Comparison of ENCODE assay signal across 8 cellular contexts in the genomic region with DNA sequence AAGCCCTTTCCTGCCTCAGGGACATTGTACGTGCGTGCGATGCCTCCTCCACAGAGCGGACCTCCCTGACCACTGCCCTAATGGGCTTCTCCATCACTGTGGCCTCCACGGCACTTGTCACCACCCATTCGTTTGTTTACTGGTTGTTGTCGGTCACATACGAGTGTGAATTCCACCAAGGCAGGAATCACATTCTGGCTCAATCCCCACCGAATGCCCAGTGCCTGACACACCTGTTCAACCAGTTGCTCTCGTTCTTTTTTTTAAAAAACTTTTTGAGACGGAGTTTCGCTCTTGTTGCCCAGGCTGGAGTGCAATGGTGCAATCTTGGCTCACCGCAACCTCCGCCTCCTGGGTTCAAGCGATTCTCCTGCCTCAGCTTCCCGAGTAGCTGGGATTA. TPM values are rescaled to one million over a fixed set of nuclear protein-coding genes. Genes with fewer than 3 reads are reported as not detected.
DNase-seq lines count a peak whose midpoint lies in the region; ATAC-seq and TF ChIP-seq lines count a peak whose summit lies in the region.
"Not testable (repeated sequence)": the region's sequence is repeated elsewhere in the genome, so short reads cannot be mapped to it uniquely, and the experiment has no call there.

No MANE protein-coding gene starts in this region.

- ATAC-seq in CD4-positive, alpha-beta T cell (ENCODE audit: poor library complexity); activated CD4-positive, alpha-beta T cell treated with anti-CD3 and anti-CD28 coated beads for 36 hours; activated T-helper 17 cell treated with anti-CD3 and anti-CD28 coated beads, Interleukin-2, amount 50 U/mL, for 72 hours (replicated peaks): not testable (repeated sequence)

- not testable (repeated sequence) for H3K36me3 Mint-ChIP-seq in CD4-positive, alpha-beta T cell (ENCODE audit: low read depth); HFFc6 (ENCODE audit: low read depth); activated CD4-positive, alpha-beta T cell treated with anti-CD3 and anti-CD28 coated beads for 36 hours (ENCODE audit: low read depth); activated T-helper 17 cell treated with anti-CD3 and anti-CD28 coated beads, Interleukin-2, amount 50 U/mL, for 72 hours (ENCODE audit: low read depth); nephron (ENCODE audit: low read depth); stimulated activated naive CD8-positive, alpha-beta T cell treated with anti-CD3 and anti-CD28 coated beads, Interleukin-15, Interleukin-2, amounts not matched to agents 100 ng/mL and 50 ng/mL, for 24 hours (ENCODE audit: low read depth)
- peaks cover 75% of the 10 kb centered on the region for H3K36me3 Mint-ChIP-seq in MCF 10A (ENCODE audit: insufficient read depth, unreplicated experiment)

- TF ChIP-seq CTCF in CD4-positive, alpha-beta T cell (IDR thresholded peaks at IDR 0.05); HFFc6 (IDR thresholded peaks at IDR 0.05); MCF 10A (IDR thresholded peaks at IDR 0.05; ENCODE audit: unreplicated experiment); esophagus squamous epithelium (IDR thresholded peaks at IDR 0.05); nephron (IDR thresholded peaks at IDR 0.05; ENCODE audit: unreplicated experiment in 3 of 3): not testable (repeated sequence)

- not testable (repeated sequence) for H3K9me3 Mint-ChIP-seq in CD4-positive, alpha-beta T cell; HFFc6; activated CD4-positive, alpha-beta T cell treated with anti-CD3 and anti-CD28 coated beads for 36 hours (ENCODE audit: low read depth); activated T-helper 17 cell treated with anti-CD3 and anti-CD28 coated beads, Interleukin-2, amount 50 U/mL, for 72 hours; MCF 10A (ENCODE audit: unreplicated experiment); nephron; stimulated activated naive CD8-positive, alpha-beta T cell treated with anti-CD3 and anti-CD28 coated beads, Interleukin-15, Interleukin-2, amounts not matched to agents 100 ng/mL and 50 ng/mL, for 24 hours

- POLR2A ChIA-PET in CD4-positive, alpha-beta T cell (lab: Charles Lee): interaction anchor here (0.7 to 2.2 kb wide), 4 partner anchors 11 to 116 kb away, joined by 3 to 8 read pairs (median 3); a partner anchor contains a TSS
- POLR2A ChIA-PET in activated CD4-positive, alpha-beta T cell treated with anti-CD3 and anti-CD28 coated beads for 36 hours (lab: Charles Lee): not testable (repeated sequence)
- POLR2A ChIA-PET in MCF 10A (lab: Yijun Ruan, JAX): interaction anchor here (1.1 to 4.1 kb wide), 5 partner anchors 10 to 29 kb away, joined by 3 to 32 read pairs (median 17); a partner anchor contains a TSS

- not testable (repeated sequence) for H3K9me3 ChIP-seq in CD4-positive, alpha-beta T cell (ENCODE audit: control insufficient read depth, low read length); esophagus squamous epithelium

- BruUV-seq in MCF 10A (replicated peaks; lab: Mats Ljungman, UMichigan): not testable (repeated sequence)

- WGBS in esophagus squamous epithelium, 2 donors: 45 to 70% methylated on average over 16 of the region's 16 CpGs

- H3K4me1 Mint-ChIP-seq in CD4-positive, alpha-beta T cell (ENCODE audit: low read depth): peaks cover 22% of the 10 kb centered on the region
- H3K4me1 Mint-ChIP-seq in HFFc6 (ENCODE audit: low read depth) (peaks cover 11% of the 10 kb centered on the region; the same call in 1 of the 2 replicates), MCF 10A (ENCODE audit: insufficient read depth, unreplicated experiment) (peaks cover 10% of the 10 kb centered on the region), nephron (peaks cover 10% of the 10 kb centered on the region)
- H3K4me1 Mint-ChIP-seq in activated CD4-positive, alpha-beta T cell treated with anti-CD3 and anti-CD28 coated beads for 36 hours: peaks cover 25% of the 10 kb centered on the region
- not testable (repeated sequence) for H3K4me1 Mint-ChIP-seq in activated T-helper 17 cell treated with anti-CD3 and anti-CD28 coated beads, Interleukin-2, amount 50 U/mL, for 72 hours
- H3K4me1 Mint-ChIP-seq in stimulated activated naive CD8-positive, alpha-beta T cell treated with anti-CD3 and anti-CD28 coated beads, Interleukin-15, Interleukin-2, amounts not matched to agents 100 ng/mL and 50 ng/mL, for 24 hours (ENCODE audit: low read depth): peaks cover 30% of the 10 kb centered on the region

- CTCF ChIA-PET in CD4-positive, alpha-beta T cell (lab: Charles Lee); activated CD4-positive, alpha-beta T cell treated with anti-CD3 and anti-CD28 coated beads for 36 hours (lab: Charles Lee): not testable (repeated sequence)
- CTCF ChIA-PET in MCF 10A (lab: Yijun Ruan, JAX): interaction anchor here (0.6 kb wide), 1 partner anchor 306 kb away, joined by 3 read pairs; no protein-coding TSS in a partner anchor

- not testable (repeated sequence) for DNase-seq in CD4-positive, alpha-beta T cell; HFFc6; activated CD4-positive, alpha-beta T cell treated with anti-CD3 and anti-CD28 coated beads for 36 hours; MCF 10A (ENCODE audit: unreplicated experiment); esophagus squamous epithelium (lab: John Stamatoyannopoulos, UW)

- H3K27me3 Mint-ChIP-seq in CD4-positive, alpha-beta T cell; activated CD4-positive, alpha-beta T cell treated with anti-CD3 and anti-CD28 coated beads for 36 hours; activated T-helper 17 cell treated with anti-CD3 and anti-CD28 coated beads, Interleukin-2, amount 50 U/mL, for 72 hours; MCF 10A (ENCODE audit: insufficient read depth, unreplicated experiment); stimulated activated naive CD8-positive, alpha-beta T cell treated with anti-CD3 and anti-CD28 coated beads, Interleukin-15, Interleukin-2, amounts not matched to agents 100 ng/mL and 50 ng/mL, for 24 hours: not testable (repeated sequence)
- H3K27me3 Mint-ChIP-seq in HFFc6 (ENCODE audit: insufficient read depth): peaks cover 23% of the 10 kb centered on the region
- H3K27me3 Mint-ChIP-seq in nephron (ENCODE audit: low read depth): peaks cover 54% of the 10 kb centered on the region

- intact Hi-C loops in CD4-positive, alpha-beta T cell (cut with DNase I, micrococcal nuclease): loop anchor here in 1 of 2 experiments (10.0 kb wide), 2 partner anchors 724 to 1274 kb away; a partner anchor contains a TSS
- intact Hi-C loops in activated CD4-positive, alpha-beta T cell treated with anti-CD3 and anti-CD28 coated beads for 36 hours (cut with DNase I, micrococcal nuclease); MCF 10A (cut with micrococcal nuclease); esophagus squamous epithelium (cut with DNase I): not testable (repeated sequence)

- H3K27ac ChIP-seq in CD4-positive, alpha-beta T cell (ENCODE audit: low read depth, low read length): not testable (repeated sequence)
- H3K27ac ChIP-seq in esophagus squamous epithelium: peak overlapping the region in 3 of 4 donors; percentile 81 to 90 (median 87)

- H3K4me3 ChIP-seq in esophagus squamous epithelium: not testable (repeated sequence)

- not testable (repeated sequence) for H3K27ac Mint-ChIP-seq in CD4-positive, alpha-beta T cell; HFFc6; MCF 10A (ENCODE audit: low read depth, unreplicated experiment)
- H3K27ac Mint-ChIP-seq in activated CD4-positive, alpha-beta T cell treated with anti-CD3 and anti-CD28 coated beads for 36 hours: peak overlapping the region; percentile 58
- peak overlapping the region; percentile 87 for H3K27ac Mint-ChIP-seq in activated T-helper 17 cell treated with anti-CD3 and anti-CD28 coated beads, Interleukin-2, amount 50 U/mL, for 72 hours
- H3K27ac Mint-ChIP-seq in nephron: peak overlapping the region in 2 of 3 experiments; percentile 13 to 16
- H3K27ac Mint-ChIP-seq in stimulated activated naive CD8-positive, alpha-beta T cell treated with anti-CD3 and anti-CD28 coated beads, Interleukin-15, Interleukin-2, amounts not matched to agents 100 ng/mL and 50 ng/mL, for 24 hours: peak overlapping the region; percentile 21

- not testable (repeated sequence) for TF ChIP-seq POLR2A in esophagus squamous epithelium (IDR thresholded peaks at IDR 0.05)

- peaks cover 38 to 90% (median 54%) of the 10 kb centered on the region in 3 donors for H3K4me1 ChIP-seq in esophagus squamous epithelium

- H3K4me3 Mint-ChIP-seq in CD4-positive, alpha-beta T cell: peak overlapping the region; percentile 96
- H3K4me3 Mint-ChIP-seq in HFFc6 (peak overlapping the region; percentile 69; the same call in 1 of the 2 replicates), MCF 10A (ENCODE audit: unreplicated experiment) (peak overlapping the region; percentile 87), nephron (peak overlapping the region; percentile 94 to 97 (median 94))
- H3K4me3 Mint-ChIP-seq in activated CD4-positive, alpha-beta T cell treated with anti-CD3 and anti-CD28 coated beads for 36 hours: peak overlapping the region; percentile 85
- H3K4me3 Mint-ChIP-seq in activated T-helper 17 cell treated with anti-CD3 and anti-CD28 coated beads, Interleukin-2, amount 50 U/mL, for 72 hours: peak overlapping the region; percentile 82
- H3K4me3 Mint-ChIP-seq in stimulated activated naive CD8-positive, alpha-beta T cell treated with anti-CD3 and anti-CD28 coated beads, Interleukin-15, Interleukin-2, amounts not matched to agents 100 ng/mL and 50 ng/mL, for 24 hours: peak overlapping the region; percentile 62

- peaks cover 4 to 22% (median 6%) of the 10 kb centered on the region in 3 donors for H3K36me3 ChIP-seq in esophagus squamous epithelium

- not testable (repeated sequence) for H3K27me3 ChIP-seq in CD4-positive, alpha-beta T cell (ENCODE audit: control insufficient read depth, insufficient read depth, low read length)
- H3K27me3 ChIP-seq in esophagus squamous epithelium: peaks cover 0 to 47% (median 18%) of the 10 kb centered on the region in 4 donors

RNA-seq across cellular contexts. Expression of a gene that starts 1.0 kb away (rescaled TPM):
- 10 to 100 TPM; 12.1 to 12.6 TPM for total RNA-seq in CD4-positive, alpha-beta T cell
- total RNA-seq in HFFc6 (2021; fragmentation: NEBNext Ultra II Directional; extraction: Animal tissue kit (Norgen Biotek cat#: 25700)): 1 to 10 TPM; 8.1 to 9.9 (median 8.7) TPM
- total RNA-seq in activated CD4-positive, alpha-beta T cell treated with anti-CD3 and anti-CD28 coated beads for 36 hours: 10 to 100 TPM; 18.4 to 23.1 TPM
- total RNA-seq in activated T-helper 17 cell treated with anti-CD3 and anti-CD28 coated beads, Interleukin-2, amount 50 U/mL, for 72 hours: 10 to 100 TPM; 15.6 to 18.7 TPM
- total RNA-seq in MCF 10A (2022) (12.2 and 13.9 TPM in 2 replicates), esophagus squamous epithelium (10 to 100 TPM in 1 of 4 donors, 1 to 10 TPM in 3; 6.9 to 11.8 (median 7.8) TPM)

RNA-seq across cellular contexts. Expression of a gene that starts 7.1 kb away (rescaled TPM):
- total RNA-seq in CD4-positive, alpha-beta T cell: 10 to 100 TPM; 22.0 to 23.6 TPM
- total RNA-seq in HFFc6 (2021; fragmentation: NEBNext Ultra II Directional; extraction: Animal tissue kit (Norgen Biotek cat#: 25700)): 10 to 100 TPM in 2 of 6 experiments, 1 to 10 TPM in 4; 7.6 to 10.6 (median 9.3) TPM
- 10 to 100 TPM; 26.1 to 31.4 TPM for total RNA-seq in activated CD4-positive, alpha-beta T cell treated with anti-CD3 and anti-CD28 coated beads for 36 hours
- 10 to 100 TPM; 16.8 to 26.8 TPM for total RNA-seq in activated T-helper 17 cell treated with anti-CD3 and anti-CD28 coated beads, Interleukin-2, amount 50 U/mL, for 72 hours
- total RNA-seq in MCF 10A (2022) (23.6 and 33.4 TPM in 2 replicates), esophagus squamous epithelium (10 to 100 TPM; 53.7 to 70.7 (median 62.5) TPM)

RNA-seq across cellular contexts. Expression of a gene that starts 11.0 kb away (rescaled TPM):
- 10 to 100 TPM; 46.9 to 53.9 TPM for total RNA-seq in CD4-positive, alpha-beta T cell
- 100 to 1,000 TPM; 128 to 161 (median 141) TPM for total RNA-seq in HFFc6 (2021; fragmentation: NEBNext Ultra II Directional; extraction: Animal tissue kit (Norgen Biotek cat#: 25700))
- total RNA-seq in activated CD4-positive, alpha-beta T cell treated with anti-CD3 and anti-CD28 coated beads for 36 hours: 10 to 100 TPM; 61.1 to 67.0 TPM
- total RNA-seq in activated T-helper 17 cell treated with anti-CD3 and anti-CD28 coated beads, Interleukin-2, amount 50 U/mL, for 72 hours: 10 to 100 TPM; 47.5 to 98.2 TPM
- 99.3 and 124 TPM in 2 replicates for total RNA-seq in MCF 10A (2022)
- 100 to 1,000 TPM; 102 to 148 (median 120) TPM for total RNA-seq in esophagus squamous epithelium

RNA-seq across cellular contexts. Expression of a gene that starts 14.4 kb away (rescaled TPM):
- 10 to 100 TPM; 11.0 to 11.7 TPM for total RNA-seq in CD4-positive, alpha-beta T cell
- total RNA-seq in HFFc6 (2021; fragmentation: NEBNext Ultra II Directional; extraction: Animal tissue kit (Norgen Biotek cat#: 25700)): under 1 TPM in 1 of 6 experiments, not detected in 5; 0.05 TPM
- total RNA-seq in activated CD4-positive, alpha-beta T cell treated with anti-CD3 and anti-CD28 coated beads for 36 hours: 1 to 10 TPM; 6.1 to 6.8 TPM
- 10 to 100 TPM in 1 of 2 donors, 1 to 10 TPM in 1; 6.4 to 23.6 TPM for total RNA-seq in activated T-helper 17 cell treated with anti-CD3 and anti-CD28 coated beads, Interleukin-2, amount 50 U/mL, for 72 hours
- 40.5 and 48.2 TPM in 2 replicates for total RNA-seq in MCF 10A (2022)
- total RNA-seq in esophagus squamous epithelium: 1 to 10 TPM; 2.2 to 8.4 (median 3.7) TPM

RNA-seq across cellular contexts. Expression of a gene that starts 15.8 kb away (rescaled TPM):
- total RNA-seq in CD4-positive, alpha-beta T cell: 1 to 10 TPM; 6.6 to 6.9 TPM
- total RNA-seq in HFFc6 (2021; fragmentation: NEBNext Ultra II Directional; extraction: Animal tissue kit (Norgen Biotek cat#: 25700)): 1 to 10 TPM; 1.4 to 2.3 (median 1.7) TPM
- under 1 TPM; 0.40 to 0.59 TPM for total RNA-seq in activated CD4-positive, alpha-beta T cell treated with anti-CD3 and anti-CD28 coated beads for 36 hours
- total RNA-seq in activated T-helper 17 cell treated with anti-CD3 and anti-CD28 coated beads, Interleukin-2, amount 50 U/mL, for 72 hours: 1 to 10 TPM; 2.9 to 5.4 TPM
- total RNA-seq in MCF 10A (2022): 3.0 and 4.5 TPM in 2 replicates
- 1 to 10 TPM in 1 of 4 donors, under 1 TPM in 2, not detected in 1; 0.38 to 1.1 (median 0.57) TPM for total RNA-seq in esophagus squamous epithelium
